In the genomic region with DNA sequence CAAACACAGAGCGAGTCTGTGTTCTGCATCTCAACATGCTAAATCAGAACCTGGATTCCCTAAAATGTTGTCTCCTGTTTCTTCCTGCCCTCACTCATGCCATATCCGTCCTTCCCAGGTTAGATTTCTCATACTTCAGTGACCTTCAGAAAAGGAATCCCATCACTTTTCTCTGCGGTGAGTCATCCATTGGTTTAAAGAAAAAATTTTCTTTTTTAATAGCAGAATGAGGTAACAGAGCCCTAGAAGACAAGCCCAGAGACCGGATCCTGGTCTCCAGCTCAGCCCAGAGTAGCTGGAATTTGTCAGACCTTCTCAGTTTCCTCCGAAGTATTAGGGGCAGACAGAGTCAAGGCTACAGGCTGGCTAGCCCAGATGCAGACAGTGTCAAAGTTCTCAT, we compare ENCODE assay signal across 13 cellular contexts.
DNase-seq lines count a peak whose midpoint lies in the region; ATAC-seq, FAIRE-seq and TF ChIP-seq lines count a peak whose summit lies in the region.
"Had no signal": no experiment of that assay in that cellular context is flagged by ENCODE, and none has a peak within 500 bp of the region (broad histone marks: within the 10 kb centered on the region; RNA-seq: fewer than 3 reads in every experiment).

No MANE protein-coding gene starts in this region.

- DNase-seq in H54 (ENCODE audit: insufficient read length, low spot score), result no peak
- DNase-seq in amniotic stem cell (lab: John Stamatoyannopoulos, UW), result peak; percentile 30
- no peak for DNase-seq in superior temporal gyrus (ENCODE audit: extremely low spot score)
- DNase-seq in hepatic stellate cell (ENCODE audit: low spot score), result no peak
- DNase-seq: activated CD4-positive, alpha-beta T cell treated with anti-CD3 and anti-CD28 coated beads for 36 hours; hippocampal formation; NCI-H1417; NCI-H774 had no signal

- H3K27me3 ChIP-seq in gastroesophageal sphincter (no peaks in the 10 kb centered on the region), stomach smooth muscle (ENCODE audit: control insufficient read depth in 1 of 2, insufficient read depth in 2 of 2, low read length in 2 of 2) (no peaks in the 10 kb centered on the region)

- no peak for TF ChIP-seq CTCF in gastroesophageal sphincter (IDR thresholded peaks at IDR 0.05)

- no peak overlapping the region for H3K4me3 ChIP-seq in gastroesophageal sphincter
- H3K4me3 ChIP-seq in stomach smooth muscle (ENCODE audit: low read length in 2 of 2), result no peak overlapping the region
- H3K4me3 ChIP-seq: skin epidermis had no signal

- ATAC-seq in gastroesophageal sphincter (no peak), GM21390 (IDR thresholded peaks at IDR 0.05; ENCODE audit: unreplicated experiment) (no peak), HG03025 (IDR thresholded peaks at IDR 0.05; ENCODE audit: low FRiP score, unreplicated experiment) (no peak)
- ATAC-seq: activated CD4-positive, alpha-beta T cell treated with anti-CD3 and anti-CD28 coated beads for 36 hours had no signal

- peak; percentile 27 for FAIRE-seq in H54 (lab: Jason Lieb, UNC)

- peak overlapping the region; percentile 90 to 100 (median 93) for H3K27ac ChIP-seq in gastroesophageal sphincter
- H3K27ac ChIP-seq in stomach smooth muscle (ENCODE audit: low read length), result peak overlapping the region; percentile 18

- 55 to 88% methylated on average over 1 to 4 of the region's 5 CpGs for WGBS in gastroesophageal sphincter (ENCODE audit: low coverage in 1 of 2), 2 donors

- peaks cover 25 to 98% (median 31%) of the 10 kb centered on the region in 3 donors for H3K4me1 ChIP-seq in gastroesophageal sphincter
- peaks cover 58% of the 10 kb centered on the region for H3K4me1 ChIP-seq in stomach smooth muscle (ENCODE audit: control insufficient read depth, insufficient read depth, low read length)

- H3K36me3 ChIP-seq in gastroesophageal sphincter, result no peaks in the 10 kb centered on the region
- no peaks in the 10 kb centered on the region for H3K36me3 ChIP-seq in stomach smooth muscle (ENCODE audit: control insufficient read depth in 2 of 2, insufficient read depth in 2 of 2, low read length in 2 of 2)

- no peak for TF ChIP-seq EP300 in gastroesophageal sphincter (IDR thresholded peaks at IDR 0.05)

- H3K9me3 ChIP-seq in gastroesophageal sphincter (no peaks in the 10 kb centered on the region), stomach smooth muscle (ENCODE audit: control insufficient read depth in 2 of 2, low read length in 2 of 2) (no peaks in the 10 kb centered on the region)

- no peak for TF ChIP-seq POLR2A in H54 (IDR thresholded peaks at IDR 0.05; ENCODE audit: low read depth, low read length)
- TF ChIP-seq POLR2A in gastroesophageal sphincter (IDR thresholded peaks at IDR 0.05), result no peak

- no peak overlapping the region for H3K9ac ChIP-seq in stomach smooth muscle (ENCODE audit: low read length in 2 of 2)
